In genomic region chr14:80987235-80988032, GRCh38 we compare ENCODE assay signal across 8 cellular contexts. TPM values are rescaled to one million over a fixed set of nuclear protein-coding genes. Genes with fewer than 3 reads are reported as not detected.
DNase-seq lines count a peak whose midpoint lies in the region; ATAC-seq and TF ChIP-seq lines count a peak whose summit lies in the region.

No MANE protein-coding gene starts in this region.

- 29% methylated on average over 6 of the region's 6 CpGs for WGBS in hepatocyte (ENCODE audit: low lambda C conversion rate, missing lambda C conversion rate)

- ATAC-seq in GM23338: peak; percentile 86

- intact Hi-C loops in ascending aorta (cut with DNase I): loop anchor here (1.0 kb wide), 1 partner anchor 33 kb away; no protein-coding TSS in a partner anchor

- H3K27me3 Mint-ChIP-seq in GM23338 (ENCODE audit: insufficient read depth, low read depth, poor library complexity): peaks cover 2% of the 10 kb centered on the region

- H3K9me2 ChIP-seq in GM23338 (ENCODE audit: insufficient read depth): no peaks in the 10 kb centered on the region; the same call in 1 of the 2 replicates
- H3K9me2 ChIP-seq in hepatocyte (replicated peaks; ENCODE audit: insufficient read depth): no peaks in the 10 kb centered on the region

- no peak overlapping the region for H3K4me2 ChIP-seq in GM23338
- peak overlapping the region; percentile 43 for H3K4me2 ChIP-seq in hepatocyte

- H4K20me1 ChIP-seq in GM23338 (replicated peaks; ENCODE audit: insufficient read depth): no peaks in the 10 kb centered on the region
- H4K20me1 ChIP-seq in hepatocyte (ENCODE audit: insufficient read depth, poor library complexity, severe bottlenecking): no peaks in the 10 kb centered on the region

- H3K4me3 ChIP-seq in GM23338: no peak overlapping the region
- no peak overlapping the region for H3K4me3 ChIP-seq in ascending aorta
- H3K4me3 ChIP-seq in hepatocyte: no peak overlapping the region

- H3K9me3 ChIP-seq in ascending aorta: no peaks in the 10 kb centered on the region
- no peaks in the 10 kb centered on the region for H3K9me3 ChIP-seq in hepatocyte (ENCODE audit: low read depth)

- no peak overlapping the region for H3K4me3 Mint-ChIP-seq in GM23338

- H3K27ac Mint-ChIP-seq in GM23338: no peak overlapping the region

- TF ChIP-seq CTCF in GM23338 (conservative IDR thresholded peaks at IDR 0.05; ENCODE audit: low read depth in 2 of 2) (peak; percentile 93 to 95), ascending aorta (IDR thresholded peaks at IDR 0.05) (peak; percentile 73 to 90 (median 85)), hepatocyte (IDR thresholded peaks at IDR 0.05; ENCODE audit: poor library complexity) (peak; percentile 93)

- no peaks in the 10 kb centered on the region for H3K9me3 Mint-ChIP-seq in GM23338

- no peak overlapping the region for H3K27ac ChIP-seq in GM23338 (ENCODE audit: low read depth)
- no peak overlapping the region for H3K27ac ChIP-seq in ascending aorta
- no peak overlapping the region for H3K27ac ChIP-seq in hepatocyte

- no peaks in the 10 kb centered on the region for H3K36me3 ChIP-seq in GM23338 (ENCODE audit: insufficient read depth)
- H3K36me3 ChIP-seq in ascending aorta: no peaks in the 10 kb centered on the region
- no peaks in the 10 kb centered on the region for H3K36me3 ChIP-seq in hepatocyte (replicated peaks; ENCODE audit: insufficient read depth, low read depth)

- H2AFZ ChIP-seq in GM23338 (no peak overlapping the region), hepatocyte (no peak overlapping the region)

- H3K4me1 ChIP-seq in GM23338 (ENCODE audit: insufficient read depth) (no peaks in the 10 kb centered on the region), ascending aorta (peaks cover 0 to under 1% of the 10 kb centered on the region in 2 donors), hepatocyte (ENCODE audit: insufficient read depth) (no peaks in the 10 kb centered on the region)

- no peaks in the 10 kb centered on the region for H3K36me3 Mint-ChIP-seq in GM23338 (ENCODE audit: low read depth)

- H3K79me2 ChIP-seq in GM23338 (replicated peaks; ENCODE audit: insufficient read depth) (no peaks in the 10 kb centered on the region), hepatocyte (no peaks in the 10 kb centered on the region)

- no peaks in the 10 kb centered on the region for H3K4me1 Mint-ChIP-seq in GM23338

- DNase-seq in ELF-1 (ENCODE audit: low read depth, low spot score) (peak; percentile 68), GM23338 (ENCODE audit: low spot score) (peak; percentile 83), NCI-H1048 (lab: John Stamatoyannopoulos, UW) (peak; percentile 8), T follicular helper cell (ENCODE audit: low read depth) (peak; percentile 49), ascending aorta (ENCODE audit: low spot score in 2 of 2) (peak in 1 of 2 donors; percentile 80), hepatocyte (ENCODE audit: low spot score) (peak; percentile 85), smooth muscle cell of the brain vasculature (ENCODE audit: low read depth, low spot score) (peak; percentile 41), middle frontal gyrus (ENCODE audit: extremely low spot score, low spot score) (no peak)

- no peaks in the 10 kb centered on the region for H3F3A ChIP-seq in GM23338 (replicated peaks; ENCODE audit: low read depth)

- H3K27me3 ChIP-seq in GM23338 (ENCODE audit: insufficient read depth): no peaks in the 10 kb centered on the region
- H3K27me3 ChIP-seq in ascending aorta: no peaks in the 10 kb centered on the region
- peaks cover 13% of the 10 kb centered on the region for H3K27me3 ChIP-seq in hepatocyte

TF ChIP-seq in GM23338, 12 proteins besides CTCF, POLR2A, EP300 and RAD21 (continues in another document):
- TF ChIP-seq REST (IDR thresholded peaks at IDR 0.05; ENCODE audit: unreplicated experiment) (no peak), ZNF114 (CRISPR knock-in tag; IDR thresholded peaks at IDR 0.05) (no peak), CREB1 (CRISPR knock-in tag; IDR thresholded peaks at IDR 0.05; ENCODE audit: low read depth) (0 out of 2 replicates have a peak, but pooled peaks have one; percentile 13)

RNA-seq across cellular contexts. Expression of gene TSHR, which starts 32.0 kb away (rescaled TPM):
- 0.59 TPM in 1 of 2 replicates, not detected in the other for total RNA-seq in GM23338 (2014; rRNA removed; shearing (Covaris generic))
- polyA plus RNA-seq in GM23338 (2016; fragmentation: Nextera tagmentation; extraction: Ambion mirVana) (0.23 and 0.78 TPM in 2 replicates), hepatocyte (0.43 and 0.83 TPM in 2 replicates)
- total RNA-seq in ascending aorta (not detected), hepatocyte (0.08 TPM in 1 of 2 replicates, not detected in the other)

RNA-seq across cellular contexts. Expression of gene CEP128, which starts 45.9 kb away (rescaled TPM):
- 17.6 and 18.8 TPM in 2 replicates for total RNA-seq in GM23338 (2014; rRNA removed; shearing (Covaris generic))
- polyA plus RNA-seq in GM23338 (2016; fragmentation: Nextera tagmentation; extraction: Ambion mirVana) (5.9 and 7.6 TPM in 2 replicates), hepatocyte (1.4 and 2.7 TPM in 2 replicates)
- total RNA-seq in ascending aorta (3.3 TPM), hepatocyte (3.6 and 9.3 TPM in 2 replicates)
